Comparison of ENCODE assay signal across 8 cellular contexts in genomic region chr2:58240595-58240937, GRCh38. TPM values are rescaled to one million over a fixed set of nuclear protein-coding genes. Genes with fewer than 3 reads are reported as not detected.
DNase-seq lines count a peak whose midpoint lies in the region; ATAC-seq and TF ChIP-seq lines count a peak whose summit lies in the region.

No MANE protein-coding gene starts in this region.

- in situ Hi-C loops in GM13977 (cut with MboI; ENCODE audit: low pct_unique_long_range_greater_than_20kb, low sequenced_read_pairs, unreplicated experiment): no loop called here

- H3K36me3 Mint-ChIP-seq in T-cell: no peaks in the 10 kb centered on the region
- H3K36me3 Mint-ChIP-seq in progenitor cell of endocrine pancreas (ENCODE audit: insufficient read depth): peaks cover 1% of the 10 kb centered on the region

- no peak for DNase-seq in T-cell
- DNase-seq in foreskin fibroblast: peak in 1 of 2 donors; percentile 0
- DNase-seq in progenitor cell of endocrine pancreas (ENCODE audit: low spot score, unreplicated experiment): no peak
- no peak for DNase-seq in GM13977 (ENCODE audit: low spot score)
- no peak for DNase-seq in AG08396 (ENCODE audit: low spot score)

- peaks cover 15 to 36% (median 33%) of the 10 kb centered on the region in 3 donors for H3K4me1 Mint-ChIP-seq in T-cell
- peaks cover 25% of the 10 kb centered on the region for H3K4me1 Mint-ChIP-seq in progenitor cell of endocrine pancreas (ENCODE audit: low read depth)

- H3K4me3 ChIP-seq in foreskin fibroblast (ENCODE audit: low read depth in 1 of 2, low read length in 2 of 2): peak overlapping the region; percentile 81 to 86

- TF ChIP-seq CTCF in foreskin fibroblast (IDR thresholded peaks at IDR 0.05; ENCODE audit: low read depth, low read length): no peak
- TF ChIP-seq CTCF in progenitor cell of endocrine pancreas (IDR thresholded peaks at IDR 0.05; ENCODE audit: unreplicated experiment): no peak
- no peak for TF ChIP-seq CTCF in GM13977 (IDR thresholded peaks at IDR 0.05; ENCODE audit: extremely low read depth, insufficient read depth, missing control alignments)

- H3K4me3 Mint-ChIP-seq in T-cell (peak overlapping the region; percentile 92 to 97 (median 92)), progenitor cell of endocrine pancreas (ENCODE audit: low read depth) (peak overlapping the region; percentile 93)

- ATAC-seq in GM18511 (IDR thresholded peaks at IDR 0.05; ENCODE audit: unreplicated experiment) (peak; percentile 14), HG03108 (IDR thresholded peaks at IDR 0.05; ENCODE audit: unreplicated experiment) (peak; percentile 9), T-cell (replicated peaks in 1 of 4) (no peak), HG02763 (IDR thresholded peaks at IDR 0.05; ENCODE audit: unreplicated experiment) (no peak)

- H3K9me3 Mint-ChIP-seq in T-cell (no peaks in the 10 kb centered on the region), progenitor cell of endocrine pancreas (ENCODE audit: low read depth) (peaks cover 9% of the 10 kb centered on the region)

- H3K27me3 Mint-ChIP-seq in T-cell (peaks cover 0 to 5% of the 10 kb centered on the region in 2 donors), progenitor cell of endocrine pancreas (peaks cover 8% of the 10 kb centered on the region)

- POLR2A ChIA-PET in T-cell (lab: Charles Lee): no interaction called here

- CTCF ChIA-PET in T-cell (lab: Charles Lee): no interaction called here

- H3K27ac Mint-ChIP-seq in T-cell: peak overlapping the region; percentile 36 to 76
- H3K27ac Mint-ChIP-seq in progenitor cell of endocrine pancreas: peak overlapping the region; percentile 99

RNA-seq across cellular contexts. Expression of gene FANCL, which starts 0.6 kb away (rescaled TPM):
- 1 to 10 TPM; 2.4 to 7.4 (median 5.2) TPM for total RNA-seq in T-cell
- 38.1 and 40.0 TPM in 2 replicates for total RNA-seq in progenitor cell of endocrine pancreas

Comparison
In these comparisons a context has a peak if more than half of its experiments do, and no peak if none do; other contexts are left out.
1. ATAC-seq: peak in GM18511 (single experiment) and HG03108 (single experiment); none in T-cell (0 of 4) and HG02763 (single experiment).